ENCODE assay signal across 8 cellular contexts in genomic region chr1:2049517-2050481, GRCh38. TPM values are rescaled to one million over a fixed set of nuclear protein-coding genes. Genes with fewer than 3 reads are reported as not detected.
DNase-seq lines count a peak whose midpoint lies in the region; ATAC-seq and TF ChIP-seq lines count a peak whose summit lies in the region.

Gene PRKCZ (plus strand): TSS chr1:2050411. CDS start chr1:2050631, 220 bp downstream.

- TF ChIP-seq POLR2A in right lobe of liver (IDR thresholded peaks at IDR 0.05) (peak; percentile 49), erythroblast (IDR thresholded peaks at IDR 0.05; ENCODE audit: low read length) (no peak)

- ATAC-seq in GM21515 (IDR thresholded peaks at IDR 0.05; ENCODE audit: unreplicated experiment) (peak; percentile 56), right lobe of liver (peak; percentile 70 to 86 (median 80))
- peak; percentile 98 for ATAC-seq in activated CD4-positive, alpha-beta T cell treated with anti-CD3 and anti-CD28 coated beads for 36 hours

- H3K27me3 Mint-ChIP-seq in activated CD4-positive, alpha-beta T cell treated with anti-CD3 and anti-CD28 coated beads for 36 hours = peaks cover 14% of the 10 kb centered on the region

- TF ChIP-seq CTCF in BJ (IDR thresholded peaks at IDR 0.05; ENCODE audit: insufficient read depth, low read depth, low read length) (peak; percentile 20; the same call in 1 of the 2 replicates), choroid plexus epithelial cell (conservative IDR thresholded peaks at IDR 0.05; ENCODE audit: low read depth, low read length) (peak; percentile 41), right lobe of liver (IDR thresholded peaks at IDR 0.05) (peak; percentile 31 to 38 (median 36))

- no peaks in the 10 kb centered on the region for H3K36me3 ChIP-seq in BJ (ENCODE audit: control insufficient read depth, insufficient read depth, low read length)
- no peaks in the 10 kb centered on the region for H3K36me3 ChIP-seq in right lobe of liver

- H3K4me1 Mint-ChIP-seq in activated CD4-positive, alpha-beta T cell treated with anti-CD3 and anti-CD28 coated beads for 36 hours = peaks cover 24% of the 10 kb centered on the region

- no peaks in the 10 kb centered on the region for H3K9me3 Mint-ChIP-seq in activated CD4-positive, alpha-beta T cell treated with anti-CD3 and anti-CD28 coated beads for 36 hours (ENCODE audit: low read depth)

- H3K27me3 ChIP-seq in BJ (ENCODE audit: control insufficient read depth, insufficient read depth, low read length) (peaks cover 28% of the 10 kb centered on the region), right lobe of liver (no peaks in the 10 kb centered on the region)

- H3K4me3 ChIP-seq in BJ (ENCODE audit: low read depth, low read length) (no peak within 1 kb of the TSS; the same call in 1 of the 2 replicates), choroid plexus epithelial cell (ENCODE audit: low read depth, low read length) (peak within 1 kb of the TSS; percentile 34), right lobe of liver (peak within 1 kb of the TSS; percentile 72 to 79 (median 75))

- POLR2A ChIA-PET in BJ (lab: Charles Lee) = no interaction called here
- POLR2A ChIA-PET in activated CD4-positive, alpha-beta T cell treated with anti-CD3 and anti-CD28 coated beads for 36 hours (lab: Charles Lee) = no interaction called here

- H3K36me3 Mint-ChIP-seq in activated CD4-positive, alpha-beta T cell treated with anti-CD3 and anti-CD28 coated beads for 36 hours (ENCODE audit: low read depth) = no peaks in the 10 kb centered on the region

- no peak for DNase-seq in BJ (ENCODE audit: low read depth)
- peak; percentile 51 for DNase-seq in NCI-H2029 treated with DMSO at 0.1 percent for 48 hours (lab: John Stamatoyannopoulos, UW)
- peak; percentile 95 for DNase-seq in activated CD4-positive, alpha-beta T cell treated with anti-CD3 and anti-CD28 coated beads for 36 hours
- DNase-seq in choroid plexus epithelial cell (ENCODE audit: low read depth) = peak; percentile 13
- DNase-seq in right lobe of liver = peak; percentile 96 to 97 (median 96)
- DNase-seq in stimulated activated CD8-positive, alpha-beta memory T cell treated with anti-CD3 and anti-CD28 coated beads, Interleukin-12 subunit alpha, Interleukin-12 subunit beta, amount 100 ng/mL, for 1 hour (ENCODE audit: low read depth) = peak; percentile 87
- no peak for DNase-seq in erythroblast (lab: John Stamatoyannopoulos, UW)

- CTCF ChIA-PET in BJ (lab: Yijun Ruan, JAX) = interaction anchor here (0.7 kb wide), 1 partner anchor 46 kb away, joined by 3 read pairs; no protein-coding TSS in a partner anchor
- CTCF ChIA-PET in activated CD4-positive, alpha-beta T cell treated with anti-CD3 and anti-CD28 coated beads for 36 hours (lab: Charles Lee) = interaction anchor here (0.6 to 1.4 kb wide), 3 partner anchors 10 to 274 kb away, joined by 3 to 4 read pairs (median 3); no protein-coding TSS in a partner anchor

- intact Hi-C loops in activated CD4-positive, alpha-beta T cell treated with anti-CD3 and anti-CD28 coated beads for 36 hours (cut with DNase I, micrococcal nuclease) = loop anchor here in 1 of 2 experiments (1.0 to 5.0 kb wide), 7 partner anchors 84 to 533 kb away; partner anchors contain the start of genes MORN1, NADK, RER1 and TMEM52
- intact Hi-C loops in right lobe of liver (cut with DNase I) = loop anchor here in 1 of 2 donors (5.0 kb wide), 1 partner anchor 102 kb away; no protein-coding TSS in a partner anchor

- peak within 1 kb of the TSS; percentile 68 for H3K4me3 Mint-ChIP-seq in activated CD4-positive, alpha-beta T cell treated with anti-CD3 and anti-CD28 coated beads for 36 hours

- 0% methylated on average over 2 of the region's 98 CpGs for WGBS in right lobe of liver (ENCODE audit: insufficient coverage, low coverage, low lambda C conversion rate, missing lambda C conversion rate)

- no peak within 1 kb of the TSS for H3K27ac Mint-ChIP-seq in activated CD4-positive, alpha-beta T cell treated with anti-CD3 and anti-CD28 coated beads for 36 hours

- no peaks in the 10 kb centered on the region for H3K9me3 ChIP-seq in right lobe of liver

- H3K4me1 ChIP-seq in right lobe of liver = peaks cover 0 to 37% (median 8%) of the 10 kb centered on the region in 4 donors

- peak within 1 kb of the TSS; percentile 28 to 75 (median 30) for H3K27ac ChIP-seq in right lobe of liver

RNA-seq across cellular contexts. Expression of gene PRKCZ, which starts in this region (rescaled TPM):
- polyA plus RNA-seq in BJ (2011; rRNA removed) = 1.8 and 2.3 TPM in 2 replicates
- polyA minus RNA-seq in BJ (2011; rRNA and poly(A)+ RNA removed) = 0.81 and 1.5 TPM in 2 replicates
- 10 to 100 TPM in 1 of 2 experiments, 1 to 10 TPM in 1; 9.8 to 10.9 TPM for total RNA-seq in activated CD4-positive, alpha-beta T cell treated with anti-CD3 and anti-CD28 coated beads for 36 hours
- 10 to 100 TPM; 10.3 to 20.1 (median 15.8) TPM for total RNA-seq in right lobe of liver

Comparison
In these comparisons a context has a peak if more than half of its experiments do, and no peak if none do; other contexts are left out.
1. DNase-seq: peak in NCI-H2029 treated with DMSO at 0.1 percent for 48 hours (single experiment), activated CD4-positive, alpha-beta T cell treated with anti-CD3 and anti-CD28 coated beads for 36 hours (single experiment), choroid plexus epithelial cell (single experiment), right lobe of liver (3 of 3) and stimulated activated CD8-positive, alpha-beta memory T cell treated with anti-CD3 and anti-CD28 coated beads, Interleukin-12 subunit alpha, Interleukin-12 subunit beta, amount 100 ng/mL, for 1 hour (single experiment); none in BJ (single experiment) and erythroblast (0 of 2).
2. Peak in every context shown above with its lines, with median percentiles within 50 percentile points of each other: CTCF ChIP-seq and ATAC-seq.